ENCODE assay signal across 1 cellular context in the genomic region with DNA sequence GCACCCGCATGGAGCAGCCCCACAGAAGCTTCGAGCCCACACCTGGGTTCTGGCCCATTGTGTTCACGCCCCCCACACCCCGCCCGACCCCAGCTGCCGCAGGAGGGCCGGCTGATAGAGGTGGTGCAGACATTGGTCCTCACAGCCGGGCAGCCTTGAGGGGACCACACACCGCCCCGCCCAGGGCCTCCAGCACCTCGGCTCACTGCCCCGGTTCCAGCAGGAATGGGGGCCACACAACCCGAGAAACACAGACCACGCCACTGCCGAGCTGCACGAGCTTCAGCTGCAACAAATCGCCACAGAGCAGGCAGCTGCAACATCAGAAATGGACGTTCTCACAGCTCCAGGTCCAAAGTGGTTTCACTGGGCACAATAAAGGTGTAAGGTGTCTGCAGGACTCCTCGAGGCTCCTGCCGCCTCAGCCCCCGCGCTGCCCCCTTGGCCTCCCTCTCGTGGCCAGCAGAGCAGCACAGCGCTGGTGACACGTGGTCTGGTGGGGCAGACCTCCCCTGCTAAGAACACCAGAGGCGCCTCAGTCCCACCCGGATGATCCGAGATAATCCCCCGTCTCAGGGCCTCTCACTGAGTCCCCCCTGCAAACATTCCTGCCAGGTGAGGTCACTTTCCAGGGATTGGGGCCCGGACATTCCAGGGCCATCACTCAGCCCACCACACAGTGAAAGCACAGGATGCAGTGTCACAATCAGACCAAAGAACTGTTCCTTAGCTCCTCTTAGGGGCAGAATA.
TF ChIP-seq lines count a peak whose summit lies in the region.

No MANE protein-coding gene starts in this region.

TF ChIP-seq in HepG2, 621 proteins besides CTCF, POLR2A, EP300 and RAD21 (continued from another document and continues in another):
- TF ChIP-seq, protein P1, sequence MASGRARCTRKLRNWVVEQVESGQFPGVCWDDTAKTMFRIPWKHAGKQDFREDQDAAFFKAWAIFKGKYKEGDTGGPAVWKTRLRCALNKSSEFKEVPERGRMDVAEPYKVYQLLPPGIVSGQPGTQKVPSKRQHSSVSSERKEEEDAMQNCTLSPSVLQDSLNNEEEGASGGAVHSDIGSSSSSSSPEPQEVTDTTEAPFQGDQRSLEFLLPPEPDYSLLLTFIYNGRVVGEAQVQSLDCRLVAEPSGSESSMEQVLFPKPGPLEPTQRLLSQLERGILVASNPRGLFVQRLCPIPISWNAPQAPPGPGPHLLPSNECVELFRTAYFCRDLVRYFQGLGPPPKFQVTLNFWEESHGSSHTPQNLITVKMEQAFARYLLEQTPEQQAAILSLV (CRISPR knock-in tag; IDR thresholded peaks at IDR 0.05; ENCODE audit: borderline replicate concordance) = peak; percentile 70
- TF ChIP-seq SALL1 (CRISPR knock-in tag; IDR thresholded peaks at IDR 0.05) (peak; percentile 89), MIXL1 (CRISPR knock-in tag; IDR thresholded peaks at IDR 0.05) (peak; percentile 64), SMAD3 (CRISPR knock-in tag; IDR thresholded peaks at IDR 0.05) (peak; percentile 77; the same call in 1 of the 2 replicates), ZNF761 (CRISPR knock-in tag; conservative IDR thresholded peaks at IDR 0.05) (no peak), KDM4B (CRISPR knock-in tag; IDR thresholded peaks at IDR 0.05) (peak; percentile 87; the same call in 1 of the 2 replicates), JUNB (CRISPR knock-in tag; IDR thresholded peaks at IDR 0.05; ENCODE audit: borderline replicate concordance) (peak; percentile 96), TGIF2 (CRISPR knock-in tag; IDR thresholded peaks at IDR 0.05) (peak; percentile 82; the same call in 1 of the 2 replicates), ZNF674 (CRISPR knock-in tag; IDR thresholded peaks at IDR 0.05; ENCODE audit: low read depth) (no peak), HNF4A (CRISPR knock-in tag; IDR thresholded peaks at IDR 0.05) (peak; percentile 81), THYN1 (CRISPR knock-in tag; IDR thresholded peaks at IDR 0.05; ENCODE audit: borderline replicate concordance, low read depth) (no peak), SMC3 (IDR thresholded peaks at IDR 0.05; ENCODE audit: low read length) (peak; percentile 15; the same call in 1 of the 2 replicates), ZFP1 (CRISPR knock-in tag; IDR thresholded peaks at IDR 0.05) (peak; percentile 86; the same call in 1 of the 2 replicates), MAF1 (CRISPR knock-in tag; IDR thresholded peaks at IDR 0.05; ENCODE audit: borderline replicate concordance) (no peak), XBP1 (CRISPR knock-in tag; IDR thresholded peaks at IDR 0.05) (no peak), ZSCAN20 (CRISPR knock-in tag; IDR thresholded peaks at IDR 0.05; ENCODE audit: borderline replicate concordance) (0 out of 2 replicates have a peak, but pooled peaks have one; percentile 60), ZKSCAN1 (IDR thresholded peaks at IDR 0.05; ENCODE audit: low read length) (no peak), ZEB1 (IDR thresholded peaks at IDR 0.05; ENCODE audit: insufficient replicate concordance, low read depth) (peak; percentile 82), AHR (CRISPR knock-in tag; IDR thresholded peaks at IDR 0.05) (peak; percentile 77; the same call in 1 of the 2 replicates), ATF1 (CRISPR knock-in tag; IDR thresholded peaks at IDR 0.05) (no peak)
- TF ChIP-seq, protein P2, sequence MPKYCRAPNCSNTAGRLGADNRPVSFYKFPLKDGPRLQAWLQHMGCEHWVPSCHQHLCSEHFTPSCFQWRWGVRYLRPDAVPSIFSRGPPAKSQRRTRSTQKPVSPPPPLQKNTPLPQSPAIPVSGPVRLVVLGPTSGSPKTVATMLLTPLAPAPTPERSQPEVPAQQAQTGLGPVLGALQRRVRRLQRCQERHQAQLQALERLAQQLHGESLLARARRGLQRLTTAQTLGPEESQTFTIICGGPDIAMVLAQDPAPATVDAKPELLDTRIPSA (CRISPR knock-in tag; IDR thresholded peaks at IDR 0.05; ENCODE audit: borderline replicate concordance) = no peak
- TF ChIP-seq, protein P3, sequence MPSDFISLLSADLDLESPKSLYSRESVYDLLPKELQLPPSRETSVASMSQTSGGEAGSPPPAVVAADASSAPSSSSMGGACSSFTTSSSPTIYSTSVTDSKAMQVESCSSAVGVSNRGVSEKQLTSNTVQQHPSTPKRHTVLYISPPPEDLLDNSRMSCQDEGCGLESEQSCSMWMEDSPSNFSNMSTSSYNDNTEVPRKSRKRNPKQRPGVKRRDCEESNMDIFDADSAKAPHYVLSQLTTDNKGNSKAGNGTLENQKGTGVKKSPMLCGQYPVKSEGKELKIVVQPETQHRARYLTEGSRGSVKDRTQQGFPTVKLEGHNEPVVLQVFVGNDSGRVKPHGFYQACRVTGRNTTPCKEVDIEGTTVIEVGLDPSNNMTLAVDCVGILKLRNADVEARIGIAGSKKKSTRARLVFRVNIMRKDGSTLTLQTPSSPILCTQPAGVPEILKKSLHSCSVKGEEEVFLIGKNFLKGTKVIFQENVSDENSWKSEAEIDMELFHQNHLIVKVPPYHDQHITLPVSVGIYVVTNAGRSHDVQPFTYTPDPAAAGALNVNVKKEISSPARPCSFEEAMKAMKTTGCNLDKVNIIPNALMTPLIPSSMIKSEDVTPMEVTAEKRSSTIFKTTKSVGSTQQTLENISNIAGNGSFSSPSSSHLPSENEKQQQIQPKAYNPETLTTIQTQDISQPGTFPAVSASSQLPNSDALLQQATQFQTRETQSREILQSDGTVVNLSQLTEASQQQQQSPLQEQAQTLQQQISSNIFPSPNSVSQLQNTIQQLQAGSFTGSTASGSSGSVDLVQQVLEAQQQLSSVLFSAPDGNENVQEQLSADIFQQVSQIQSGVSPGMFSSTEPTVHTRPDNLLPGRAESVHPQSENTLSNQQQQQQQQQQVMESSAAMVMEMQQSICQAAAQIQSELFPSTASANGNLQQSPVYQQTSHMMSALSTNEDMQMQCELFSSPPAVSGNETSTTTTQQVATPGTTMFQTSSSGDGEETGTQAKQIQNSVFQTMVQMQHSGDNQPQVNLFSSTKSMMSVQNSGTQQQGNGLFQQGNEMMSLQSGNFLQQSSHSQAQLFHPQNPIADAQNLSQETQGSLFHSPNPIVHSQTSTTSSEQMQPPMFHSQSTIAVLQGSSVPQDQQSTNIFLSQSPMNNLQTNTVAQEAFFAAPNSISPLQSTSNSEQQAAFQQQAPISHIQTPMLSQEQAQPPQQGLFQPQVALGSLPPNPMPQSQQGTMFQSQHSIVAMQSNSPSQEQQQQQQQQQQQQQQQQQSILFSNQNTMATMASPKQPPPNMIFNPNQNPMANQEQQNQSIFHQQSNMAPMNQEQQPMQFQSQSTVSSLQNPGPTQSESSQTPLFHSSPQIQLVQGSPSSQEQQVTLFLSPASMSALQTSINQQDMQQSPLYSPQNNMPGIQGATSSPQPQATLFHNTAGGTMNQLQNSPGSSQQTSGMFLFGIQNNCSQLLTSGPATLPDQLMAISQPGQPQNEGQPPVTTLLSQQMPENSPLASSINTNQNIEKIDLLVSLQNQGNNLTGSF (CRISPR knock-in tag; IDR thresholded peaks at IDR 0.05) = no peak
- TF ChIP-seq, protein P4, sequence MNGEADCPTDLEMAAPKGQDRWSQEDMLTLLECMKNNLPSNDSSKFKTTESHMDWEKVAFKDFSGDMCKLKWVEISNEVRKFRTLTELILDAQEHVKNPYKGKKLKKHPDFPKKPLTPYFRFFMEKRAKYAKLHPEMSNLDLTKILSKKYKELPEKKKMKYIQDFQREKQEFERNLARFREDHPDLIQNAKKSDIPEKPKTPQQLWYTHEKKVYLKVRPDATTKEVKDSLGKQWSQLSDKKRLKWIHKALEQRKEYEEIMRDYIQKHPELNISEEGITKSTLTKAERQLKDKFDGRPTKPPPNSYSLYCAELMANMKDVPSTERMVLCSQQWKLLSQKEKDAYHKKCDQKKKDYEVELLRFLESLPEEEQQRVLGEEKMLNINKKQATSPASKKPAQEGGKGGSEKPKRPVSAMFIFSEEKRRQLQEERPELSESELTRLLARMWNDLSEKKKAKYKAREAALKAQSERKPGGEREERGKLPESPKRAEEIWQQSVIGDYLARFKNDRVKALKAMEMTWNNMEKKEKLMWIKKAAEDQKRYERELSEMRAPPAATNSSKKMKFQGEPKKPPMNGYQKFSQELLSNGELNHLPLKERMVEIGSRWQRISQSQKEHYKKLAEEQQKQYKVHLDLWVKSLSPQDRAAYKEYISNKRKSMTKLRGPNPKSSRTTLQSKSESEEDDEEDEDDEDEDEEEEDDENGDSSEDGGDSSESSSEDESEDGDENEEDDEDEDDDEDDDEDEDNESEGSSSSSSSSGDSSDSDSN (CRISPR knock-in tag; IDR thresholded peaks at IDR 0.05) = no peak
- TF ChIP-seq, protein P5, sequence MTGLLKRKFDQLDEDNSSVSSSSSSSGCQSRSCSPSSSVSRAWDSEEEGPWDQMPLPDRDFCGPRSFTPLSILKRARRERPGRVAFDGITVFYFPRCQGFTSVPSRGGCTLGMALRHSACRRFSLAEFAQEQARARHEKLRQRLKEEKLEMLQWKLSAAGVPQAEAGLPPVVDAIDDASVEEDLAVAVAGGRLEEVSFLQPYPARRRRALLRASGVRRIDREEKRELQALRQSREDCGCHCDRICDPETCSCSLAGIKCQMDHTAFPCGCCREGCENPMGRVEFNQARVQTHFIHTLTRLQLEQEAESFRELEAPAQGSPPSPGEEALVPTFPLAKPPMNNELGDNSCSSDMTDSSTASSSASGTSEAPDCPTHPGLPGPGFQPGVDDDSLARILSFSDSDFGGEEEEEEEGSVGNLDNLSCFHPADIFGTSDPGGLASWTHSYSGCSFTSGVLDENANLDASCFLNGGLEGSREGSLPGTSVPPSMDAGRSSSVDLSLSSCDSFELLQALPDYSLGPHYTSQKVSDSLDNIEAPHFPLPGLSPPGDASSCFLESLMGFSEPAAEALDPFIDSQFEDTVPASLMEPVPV (CRISPR knock-in tag; IDR thresholded peaks at IDR 0.05) = no peak
- TF ChIP-seq, protein P6, sequence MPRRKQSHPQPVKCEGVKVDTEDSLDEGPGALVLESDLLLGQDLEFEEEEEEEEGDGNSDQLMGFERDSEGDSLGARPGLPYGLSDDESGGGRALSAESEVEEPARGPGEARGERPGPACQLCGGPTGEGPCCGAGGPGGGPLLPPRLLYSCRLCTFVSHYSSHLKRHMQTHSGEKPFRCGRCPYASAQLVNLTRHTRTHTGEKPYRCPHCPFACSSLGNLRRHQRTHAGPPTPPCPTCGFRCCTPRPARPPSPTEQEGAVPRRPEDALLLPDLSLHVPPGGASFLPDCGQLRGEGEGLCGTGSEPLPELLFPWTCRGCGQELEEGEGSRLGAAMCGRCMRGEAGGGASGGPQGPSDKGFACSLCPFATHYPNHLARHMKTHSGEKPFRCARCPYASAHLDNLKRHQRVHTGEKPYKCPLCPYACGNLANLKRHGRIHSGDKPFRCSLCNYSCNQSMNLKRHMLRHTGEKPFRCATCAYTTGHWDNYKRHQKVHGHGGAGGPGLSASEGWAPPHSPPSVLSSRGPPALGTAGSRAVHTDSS (CRISPR knock-in tag; conservative IDR thresholded peaks at IDR 0.05) = no peak
- TF ChIP-seq, protein P7, sequence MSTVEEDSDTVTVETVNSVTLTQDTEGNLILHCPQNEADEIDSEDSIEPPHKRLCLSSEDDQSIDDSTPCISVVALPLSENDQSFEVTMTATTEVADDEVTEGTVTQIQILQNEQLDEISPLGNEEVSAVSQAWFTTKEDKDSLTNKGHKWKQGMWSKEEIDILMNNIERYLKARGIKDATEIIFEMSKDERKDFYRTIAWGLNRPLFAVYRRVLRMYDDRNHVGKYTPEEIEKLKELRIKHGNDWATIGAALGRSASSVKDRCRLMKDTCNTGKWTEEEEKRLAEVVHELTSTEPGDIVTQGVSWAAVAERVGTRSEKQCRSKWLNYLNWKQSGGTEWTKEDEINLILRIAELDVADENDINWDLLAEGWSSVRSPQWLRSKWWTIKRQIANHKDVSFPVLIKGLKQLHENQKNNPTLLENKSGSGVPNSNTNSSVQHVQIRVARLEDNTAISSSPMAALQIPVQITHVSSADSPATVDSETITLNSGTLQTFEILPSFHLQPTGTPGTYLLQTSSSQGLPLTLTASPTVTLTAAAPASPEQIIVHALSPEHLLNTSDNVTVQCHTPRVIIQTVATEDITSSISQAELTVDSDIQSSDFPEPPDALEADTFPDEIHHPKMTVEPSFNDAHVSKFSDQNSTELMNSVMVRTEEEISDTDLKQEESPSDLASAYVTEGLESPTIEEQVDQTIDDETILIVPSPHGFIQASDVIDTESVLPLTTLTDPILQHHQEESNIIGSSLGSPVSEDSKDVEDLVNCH (CRISPR knock-in tag; IDR thresholded peaks at IDR 0.05) = no peak
- TF ChIP-seq, protein P8, sequence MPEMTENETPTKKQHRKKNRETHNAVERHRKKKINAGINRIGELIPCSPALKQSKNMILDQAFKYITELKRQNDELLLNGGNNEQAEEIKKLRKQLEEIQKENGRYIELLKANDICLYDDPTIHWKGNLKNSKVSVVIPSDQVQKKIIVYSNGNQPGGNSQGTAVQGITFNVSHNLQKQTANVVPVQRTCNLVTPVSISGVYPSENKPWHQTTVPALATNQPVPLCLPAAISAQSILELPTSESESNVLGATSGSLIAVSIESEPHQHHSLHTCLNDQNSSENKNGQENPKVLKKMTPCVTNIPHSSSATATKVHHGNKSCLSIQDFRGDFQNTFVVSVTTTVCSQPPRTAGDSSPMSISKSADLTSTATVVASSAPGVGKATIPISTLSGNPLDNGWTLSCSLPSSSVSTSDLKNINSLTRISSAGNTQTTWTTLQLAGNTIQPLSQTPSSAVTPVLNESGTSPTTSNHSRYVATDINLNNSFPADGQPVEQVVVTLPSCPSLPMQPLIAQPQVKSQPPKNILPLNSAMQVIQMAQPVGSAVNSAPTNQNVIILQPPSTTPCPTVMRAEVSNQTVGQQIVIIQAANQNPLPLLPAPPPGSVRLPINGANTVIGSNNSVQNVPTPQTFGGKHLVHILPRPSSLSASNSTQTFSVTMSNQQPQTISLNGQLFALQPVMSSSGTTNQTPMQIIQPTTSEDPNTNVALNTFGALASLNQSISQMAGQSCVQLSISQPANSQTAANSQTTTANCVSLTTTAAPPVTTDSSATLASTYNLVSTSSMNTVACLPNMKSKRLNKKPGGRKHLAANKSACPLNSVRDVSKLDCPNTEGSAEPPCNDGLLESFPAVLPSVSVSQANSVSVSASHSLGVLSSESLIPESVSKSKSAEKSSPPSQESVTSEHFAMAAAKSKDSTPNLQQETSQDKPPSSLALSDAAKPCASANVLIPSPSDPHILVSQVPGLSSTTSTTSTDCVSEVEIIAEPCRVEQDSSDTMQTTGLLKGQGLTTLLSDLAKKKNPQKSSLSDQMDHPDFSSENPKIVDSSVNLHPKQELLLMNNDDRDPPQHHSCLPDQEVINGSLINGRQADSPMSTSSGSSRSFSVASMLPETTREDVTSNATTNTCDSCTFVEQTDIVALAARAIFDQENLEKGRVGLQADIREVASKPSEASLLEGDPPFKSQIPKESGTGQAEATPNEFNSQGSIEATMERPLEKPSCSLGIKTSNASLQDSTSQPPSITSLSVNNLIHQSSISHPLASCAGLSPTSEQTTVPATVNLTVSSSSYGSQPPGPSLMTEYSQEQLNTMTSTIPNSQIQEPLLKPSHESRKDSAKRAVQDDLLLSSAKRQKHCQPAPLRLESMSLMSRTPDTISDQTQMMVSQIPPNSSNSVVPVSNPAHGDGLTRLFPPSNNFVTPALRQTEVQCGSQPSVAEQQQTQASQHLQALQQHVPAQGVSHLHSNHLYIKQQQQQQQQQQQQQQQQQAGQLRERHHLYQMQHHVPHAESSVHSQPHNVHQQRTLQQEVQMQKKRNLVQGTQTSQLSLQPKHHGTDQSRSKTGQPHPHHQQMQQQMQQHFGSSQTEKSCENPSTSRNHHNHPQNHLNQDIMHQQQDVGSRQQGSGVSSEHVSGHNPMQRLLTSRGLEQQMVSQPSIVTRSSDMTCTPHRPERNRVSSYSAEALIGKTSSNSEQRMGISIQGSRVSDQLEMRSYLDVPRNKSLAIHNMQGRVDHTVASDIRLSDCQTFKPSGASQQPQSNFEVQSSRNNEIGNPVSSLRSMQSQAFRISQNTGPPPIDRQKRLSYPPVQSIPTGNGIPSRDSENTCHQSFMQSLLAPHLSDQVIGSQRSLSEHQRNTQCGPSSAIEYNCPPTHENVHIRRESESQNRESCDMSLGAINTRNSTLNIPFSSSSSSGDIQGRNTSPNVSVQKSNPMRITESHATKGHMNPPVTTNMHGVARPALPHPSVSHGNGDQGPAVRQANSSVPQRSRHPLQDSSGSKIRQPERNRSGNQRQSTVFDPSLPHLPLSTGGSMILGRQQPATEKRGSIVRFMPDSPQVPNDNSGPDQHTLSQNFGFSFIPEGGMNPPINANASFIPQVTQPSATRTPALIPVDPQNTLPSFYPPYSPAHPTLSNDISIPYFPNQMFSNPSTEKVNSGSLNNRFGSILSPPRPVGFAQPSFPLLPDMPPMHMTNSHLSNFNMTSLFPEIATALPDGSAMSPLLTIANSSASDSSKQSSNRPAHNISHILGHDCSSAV (CRISPR knock-in tag; IDR thresholded peaks at IDR 0.05; ENCODE audit: borderline replicate concordance) = no peak
